8 cellular contexts compared by ENCODE assay signal in the genomic region with DNA sequence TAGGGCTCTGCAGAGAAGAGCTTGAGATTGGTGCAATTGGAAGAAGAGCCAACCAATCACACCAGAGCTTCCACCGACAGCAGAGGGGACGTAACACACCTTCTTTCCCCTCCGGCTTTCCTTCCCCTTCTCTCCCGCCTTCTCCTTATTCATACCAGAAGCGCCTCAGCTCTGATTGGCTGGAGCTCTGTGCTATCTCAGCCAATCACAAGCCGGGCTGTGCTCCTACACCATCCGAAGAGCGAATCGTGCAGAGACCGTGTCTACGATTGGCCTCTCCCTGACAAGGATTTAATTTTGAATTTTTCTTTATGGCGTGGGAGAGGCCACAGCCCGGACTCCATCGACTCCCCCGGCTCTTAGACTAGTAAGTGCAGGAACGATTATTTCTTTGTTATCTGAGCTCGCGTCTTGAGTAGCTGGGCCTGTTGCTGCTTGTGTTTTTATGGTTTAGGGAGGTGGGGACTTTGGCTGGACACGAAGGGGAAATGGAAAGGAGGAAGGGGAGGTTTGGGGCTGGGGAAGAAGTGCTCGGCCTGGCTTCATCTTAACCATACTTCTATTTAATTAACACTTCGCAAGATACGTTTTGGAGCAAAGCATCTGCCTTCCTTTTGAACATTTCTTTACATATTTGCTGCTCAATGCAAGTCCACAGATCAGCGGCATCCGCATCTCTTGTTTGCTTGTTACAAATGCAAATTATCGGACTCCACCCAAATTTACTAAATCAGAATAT.
A peak's percentile ranks its signal among the peaks of the same experiment; 100 is the strongest.
DNase-seq lines count a peak whose midpoint lies in the region; ATAC-seq and TF ChIP-seq lines count a peak whose summit lies in the region.

A gene (plus strand): TSS at position 308 of the 739 bp plus-strand sequence. CDS start 14,007 bp downstream, outside the sequence.

- peak within 1 kb of the TSS; percentile 75 for H3K4me3 ChIP-seq in AG10803 (ENCODE audit: low read length)

- DNase-seq in AG10803 (ENCODE audit: low read depth) (peak; percentile 100), NCI-H510A treated with DMSO at 0.1 percent for 48 hours (lab: John Stamatoyannopoulos, UW) (peak; percentile 100), cortex of kidney (lab: John Stamatoyannopoulos, UW) (peak; percentile 79), left kidney (ENCODE audit: low read depth, low spot score) (peak; percentile 100)
- peak; percentile 88 to 92 for DNase-seq in activated CD4-positive, alpha-beta T cell treated with anti-CD3 and anti-CD28 coated beads for 4 hours
- DNase-seq in stimulated activated CD4-positive, alpha-beta T cell treated with anti-CD3 and anti-CD28 coated beads, Interleukin-4, amount 100 ng/mL, for 1 hour = peak; percentile 83

- TF ChIP-seq CTCF in AG10803 (conservative IDR thresholded peaks at IDR 0.05; ENCODE audit: low read length) = no peak

- ATAC-seq in GM19023 (IDR thresholded peaks at IDR 0.05; ENCODE audit: unreplicated experiment) (peak; percentile 93), HG03159 (IDR thresholded peaks at IDR 0.05; ENCODE audit: unreplicated experiment) (peak; percentile 82)

Comparison
In these comparisons a context has a peak if more than half of its experiments do, and no peak if none do; other contexts are left out.
1. Peak in every context shown above with its lines: DNase-seq, ATAC-seq and H3K4me3 ChIP-seq.